2 cellular contexts compared by ENCODE assay signal in the genomic region with DNA sequence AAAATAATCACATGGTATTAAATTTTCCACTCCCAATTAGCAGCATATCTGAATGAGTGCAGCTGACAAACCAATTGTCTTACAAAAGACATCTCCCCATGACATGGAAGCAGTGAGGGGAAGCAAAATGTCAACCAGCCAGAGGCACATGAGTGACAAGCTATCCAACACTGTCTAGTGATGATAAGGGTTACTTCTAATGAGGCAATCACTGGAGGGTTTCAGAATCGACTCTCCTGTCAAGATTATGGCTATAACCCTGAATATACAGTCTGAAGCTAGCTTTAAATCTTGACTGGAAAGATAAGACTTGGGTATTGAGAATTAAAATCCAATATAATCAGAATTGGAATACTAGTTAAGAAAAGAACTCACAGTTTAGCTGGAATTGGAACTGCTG.
TF ChIP-seq lines count a peak whose summit lies in the region.

No MANE protein-coding gene starts in this region.

TF ChIP-seq in K562, 482 proteins besides CTCF, POLR2A, EP300 and RAD21 (continues in another document):
- no peak for TF ChIP-seq ZNF197 (CRISPR knock-in tag; IDR thresholded peaks at IDR 0.05; ENCODE audit: low read depth)
- TF ChIP-seq FOXM1 (IDR thresholded peaks at IDR 0.05; ENCODE audit: low read depth), result no peak
- TF ChIP-seq FOXM1 (CRISPR knock-in tag; IDR thresholded peaks at IDR 0.05; ENCODE audit: low read depth), result no peak
- TF ChIP-seq ZBTB7A (IDR thresholded peaks at IDR 0.05; ENCODE audit: borderline replicate concordance, control insufficient read depth, low read depth, low read length), result no peak
- TF ChIP-seq, protein P1, sequence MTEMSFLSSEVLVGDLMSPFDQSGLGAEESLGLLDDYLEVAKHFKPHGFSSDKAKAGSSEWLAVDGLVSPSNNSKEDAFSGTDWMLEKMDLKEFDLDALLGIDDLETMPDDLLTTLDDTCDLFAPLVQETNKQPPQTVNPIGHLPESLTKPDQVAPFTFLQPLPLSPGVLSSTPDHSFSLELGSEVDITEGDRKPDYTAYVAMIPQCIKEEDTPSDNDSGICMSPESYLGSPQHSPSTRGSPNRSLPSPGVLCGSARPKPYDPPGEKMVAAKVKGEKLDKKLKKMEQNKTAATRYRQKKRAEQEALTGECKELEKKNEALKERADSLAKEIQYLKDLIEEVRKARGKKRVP (CRISPR knock-in tag; IDR thresholded peaks at IDR 0.05), result no peak
- no peak for TF ChIP-seq DACH1 (IDR thresholded peaks at IDR 0.05; ENCODE audit: partially characterized antibody)
- TF ChIP-seq, protein P2, sequence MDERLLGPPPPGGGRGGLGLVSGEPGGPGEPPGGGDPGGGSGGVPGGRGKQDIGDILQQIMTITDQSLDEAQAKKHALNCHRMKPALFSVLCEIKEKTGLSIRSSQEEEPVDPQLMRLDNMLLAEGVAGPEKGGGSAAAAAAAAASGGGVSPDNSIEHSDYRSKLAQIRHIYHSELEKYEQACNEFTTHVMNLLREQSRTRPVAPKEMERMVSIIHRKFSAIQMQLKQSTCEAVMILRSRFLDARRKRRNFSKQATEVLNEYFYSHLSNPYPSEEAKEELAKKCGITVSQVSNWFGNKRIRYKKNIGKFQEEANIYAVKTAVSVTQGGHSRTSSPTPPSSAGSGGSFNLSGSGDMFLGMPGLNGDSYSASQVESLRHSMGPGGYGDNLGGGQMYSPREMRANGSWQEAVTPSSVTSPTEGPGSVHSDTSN (CRISPR knock-in tag; IDR thresholded peaks at IDR 0.05; ENCODE audit: low read depth), result no peak
- TF ChIP-seq, protein P2 (tag; conservative IDR thresholded peaks at IDR 0.05; ENCODE audit: low read depth), result peak; percentile 45
- TF ChIP-seq ZNF408 (CRISPR knock-in tag; IDR thresholded peaks at IDR 0.05; ENCODE audit: low read depth), result no peak
- no peak for TF ChIP-seq SIN3B (IDR thresholded peaks at IDR 0.05; ENCODE audit: low read depth)
- no peak for TF ChIP-seq FOS (IDR thresholded peaks at IDR 0.05; ENCODE audit: extremely low read depth, insufficient read length)
- TF ChIP-seq HDAC8 (tag; IDR thresholded peaks at IDR 0.05), result no peak
- TF ChIP-seq, protein P3, sequence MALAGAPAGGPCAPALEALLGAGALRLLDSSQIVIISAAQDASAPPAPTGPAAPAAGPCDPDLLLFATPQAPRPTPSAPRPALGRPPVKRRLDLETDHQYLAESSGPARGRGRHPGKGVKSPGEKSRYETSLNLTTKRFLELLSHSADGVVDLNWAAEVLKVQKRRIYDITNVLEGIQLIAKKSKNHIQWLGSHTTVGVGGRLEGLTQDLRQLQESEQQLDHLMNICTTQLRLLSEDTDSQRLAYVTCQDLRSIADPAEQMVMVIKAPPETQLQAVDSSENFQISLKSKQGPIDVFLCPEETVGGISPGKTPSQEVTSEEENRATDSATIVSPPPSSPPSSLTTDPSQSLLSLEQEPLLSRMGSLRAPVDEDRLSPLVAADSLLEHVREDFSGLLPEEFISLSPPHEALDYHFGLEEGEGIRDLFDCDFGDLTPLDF (CRISPR knock-in tag; IDR thresholded peaks at IDR 0.05), result no peak
- TF ChIP-seq, protein P4, sequence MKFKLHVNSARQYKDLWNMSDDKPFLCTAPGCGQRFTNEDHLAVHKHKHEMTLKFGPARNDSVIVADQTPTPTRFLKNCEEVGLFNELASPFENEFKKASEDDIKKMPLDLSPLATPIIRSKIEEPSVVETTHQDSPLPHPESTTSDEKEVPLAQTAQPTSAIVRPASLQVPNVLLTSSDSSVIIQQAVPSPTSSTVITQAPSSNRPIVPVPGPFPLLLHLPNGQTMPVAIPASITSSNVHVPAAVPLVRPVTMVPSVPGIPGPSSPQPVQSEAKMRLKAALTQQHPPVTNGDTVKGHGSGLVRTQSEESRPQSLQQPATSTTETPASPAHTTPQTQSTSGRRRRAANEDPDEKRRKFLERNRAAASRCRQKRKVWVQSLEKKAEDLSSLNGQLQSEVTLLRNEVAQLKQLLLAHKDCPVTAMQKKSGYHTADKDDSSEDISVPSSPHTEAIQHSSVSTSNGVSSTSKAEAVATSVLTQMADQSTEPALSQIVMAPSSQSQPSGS (CRISPR knock-in tag; IDR thresholded peaks at IDR 0.05), result no peak
- no peak for TF ChIP-seq PTBP1 (IDR thresholded peaks at IDR 0.05; ENCODE audit: low read depth, low read length)
- TF ChIP-seq TSC22D4 (tag; IDR thresholded peaks at IDR 0.05), result no peak
- no peak for TF ChIP-seq TEAD2 (tag; IDR thresholded peaks at IDR 0.05)
- TF ChIP-seq ARHGAP35 (IDR thresholded peaks at IDR 0.05; ENCODE audit: partially characterized antibody), result no peak
- no peak for TF ChIP-seq CHCHD3 (CRISPR knock-in tag; IDR thresholded peaks at IDR 0.05)
- TF ChIP-seq SMAD3 (CRISPR knock-in tag; conservative IDR thresholded peaks at IDR 0.05), result no peak
- no peak for TF ChIP-seq CBX8 (IDR thresholded peaks at IDR 0.05; ENCODE audit: borderline replicate concordance, extremely low read depth, low read depth, low read length, poor library complexity, severe bottlenecking)
- TF ChIP-seq CBFA2T2 (conservative IDR thresholded peaks at IDR 0.05), result peak; percentile 56
- TF ChIP-seq PHF20 (IDR thresholded peaks at IDR 0.05; ENCODE audit: partially characterized antibody), result no peak
- TF ChIP-seq ZNF561 (CRISPR knock-in tag; conservative IDR thresholded peaks at IDR 0.05), result no peak
- no peak for TF ChIP-seq HNRNPLL (IDR thresholded peaks at IDR 0.05; ENCODE audit: low read depth, low read length, poor library complexity, severe bottlenecking)
- TF ChIP-seq, protein P5, sequence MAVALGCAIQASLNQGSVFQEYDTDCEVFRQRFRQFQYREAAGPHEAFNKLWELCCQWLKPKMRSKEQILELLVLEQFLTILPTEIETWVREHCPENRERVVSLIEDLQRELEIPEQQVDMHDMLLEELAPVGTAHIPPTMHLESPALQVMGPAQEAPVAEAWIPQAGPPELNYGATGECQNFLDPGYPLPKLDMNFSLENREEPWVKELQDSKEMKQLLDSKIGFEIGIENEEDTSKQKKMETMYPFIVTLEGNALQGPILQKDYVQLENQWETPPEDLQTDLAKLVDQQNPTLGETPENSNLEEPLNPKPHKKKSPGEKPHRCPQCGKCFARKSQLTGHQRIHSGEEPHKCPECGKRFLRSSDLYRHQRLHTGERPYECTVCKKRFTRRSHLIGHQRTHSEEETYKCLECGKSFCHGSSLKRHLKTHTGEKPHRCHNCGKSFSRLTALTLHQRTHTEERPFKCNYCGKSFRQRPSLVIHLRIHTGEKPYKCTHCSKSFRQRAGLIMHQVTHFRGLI (CRISPR knock-in tag; IDR thresholded peaks at IDR 0.05), result no peak
- TF ChIP-seq CEBPB (tag; IDR thresholded peaks at IDR 0.05), result peak; percentile 43; the same call in 1 of the 2 replicates
- no peak for TF ChIP-seq MIER1 (IDR thresholded peaks at IDR 0.05; ENCODE audit: low read depth)

TF ChIP-seq in neural cell, 6 proteins besides CTCF, POLR2A, EP300 and RAD21:
- TF ChIP-seq, protein P6, sequence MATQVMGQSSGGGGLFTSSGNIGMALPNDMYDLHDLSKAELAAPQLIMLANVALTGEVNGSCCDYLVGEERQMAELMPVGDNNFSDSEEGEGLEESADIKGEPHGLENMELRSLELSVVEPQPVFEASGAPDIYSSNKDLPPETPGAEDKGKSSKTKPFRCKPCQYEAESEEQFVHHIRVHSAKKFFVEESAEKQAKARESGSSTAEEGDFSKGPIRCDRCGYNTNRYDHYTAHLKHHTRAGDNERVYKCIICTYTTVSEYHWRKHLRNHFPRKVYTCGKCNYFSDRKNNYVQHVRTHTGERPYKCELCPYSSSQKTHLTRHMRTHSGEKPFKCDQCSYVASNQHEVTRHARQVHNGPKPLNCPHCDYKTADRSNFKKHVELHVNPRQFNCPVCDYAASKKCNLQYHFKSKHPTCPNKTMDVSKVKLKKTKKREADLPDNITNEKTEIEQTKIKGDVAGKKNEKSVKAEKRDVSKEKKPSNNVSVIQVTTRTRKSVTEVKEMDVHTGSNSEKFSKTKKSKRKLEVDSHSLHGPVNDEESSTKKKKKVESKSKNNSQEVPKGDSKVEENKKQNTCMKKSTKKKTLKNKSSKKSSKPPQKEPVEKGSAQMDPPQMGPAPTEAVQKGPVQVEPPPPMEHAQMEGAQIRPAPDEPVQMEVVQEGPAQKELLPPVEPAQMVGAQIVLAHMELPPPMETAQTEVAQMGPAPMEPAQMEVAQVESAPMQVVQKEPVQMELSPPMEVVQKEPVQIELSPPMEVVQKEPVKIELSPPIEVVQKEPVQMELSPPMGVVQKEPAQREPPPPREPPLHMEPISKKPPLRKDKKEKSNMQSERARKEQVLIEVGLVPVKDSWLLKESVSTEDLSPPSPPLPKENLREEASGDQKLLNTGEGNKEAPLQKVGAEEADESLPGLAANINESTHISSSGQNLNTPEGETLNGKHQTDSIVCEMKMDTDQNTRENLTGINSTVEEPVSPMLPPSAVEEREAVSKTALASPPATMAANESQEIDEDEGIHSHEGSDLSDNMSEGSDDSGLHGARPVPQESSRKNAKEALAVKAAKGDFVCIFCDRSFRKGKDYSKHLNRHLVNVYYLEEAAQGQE (IDR thresholded peaks at IDR 0.05; ENCODE audit: borderline replicate concordance), result no peak
- no peak for TF ChIP-seq MXI1 (conservative IDR thresholded peaks at IDR 0.05; ENCODE audit: poor library complexity, severe bottlenecking)
- no peak for TF ChIP-seq TAF1 (IDR thresholded peaks at IDR 0.05; ENCODE audit: low read depth)
- peak; percentile 68 for TF ChIP-seq POLR2AphosphoS5 (IDR thresholded peaks at IDR 0.05)
- no peak for TF ChIP-seq SMC3 (conservative IDR thresholded peaks at IDR 0.05; ENCODE audit: poor library complexity)
